Comparison of ENCODE assay signal across 18 cellular contexts in genomic region chr3:150521458-150521857, GRCh38. TPM values are rescaled to one million over a fixed set of nuclear protein-coding genes. Genes with fewer than 3 reads are reported as not detected.
DNase-seq lines count a peak whose midpoint lies in the region; ATAC-seq and TF ChIP-seq lines count a peak whose summit lies in the region.
"Had no signal": no experiment of that assay in that cellular context is flagged by ENCODE, and none has a peak within 500 bp of the region (broad histone marks: within the 10 kb centered on the region; RNA-seq: fewer than 3 reads in every experiment).

No MANE protein-coding gene starts in this region.

- H3K27ac ChIP-seq in body of pancreas (no peak overlapping the region), ovary (no peak overlapping the region)
- H3K27ac ChIP-seq: 22Rv1, stomach, VCaP had no signal

- H3K9me3 ChIP-seq in body of pancreas (no peaks in the 10 kb centered on the region), ovary (no peaks in the 10 kb centered on the region)
- H3K9me3 ChIP-seq: stomach had no signal

- peaks cover 8% of the 10 kb centered on the region for H3K9me3 Mint-ChIP-seq in chondrocyte (ENCODE audit: low read depth)
- H3K9me3 Mint-ChIP-seq in nephron, result no peaks in the 10 kb centered on the region
- H3K9me3 Mint-ChIP-seq: natural killer cell treated with Interleukin-12 subunit alpha and Interleukin-12 subunit beta and Interleukin-15 and Interleukin-18, amount 100 ng/mL, for 72 hours had no signal

- H3K27ac Mint-ChIP-seq in chondrocyte (ENCODE audit: unreplicated experiment), result no peak overlapping the region
- peak overlapping the region in 2 of 3 experiments; percentile 1 to 8 for H3K27ac Mint-ChIP-seq in nephron
- H3K27ac Mint-ChIP-seq: activated T-helper 2 cell treated with anti-CD3 and anti-CD28 coated beads, Interferon-gamma antibody, Interleukin-2, Interleukin-4, amounts not matched to agents 10 μg/mL and 5 μg/mL and 100 μg/mL, durations not matched to agents 14 hours and 24 hours and 36 hours; CD4-positive, alpha-beta T cell; natural killer cell treated with Interleukin-12 subunit alpha and Interleukin-12 subunit beta and Interleukin-15 and Interleukin-18, amount 100 ng/mL, for 72 hours had no signal

- H3K27me3 ChIP-seq in body of pancreas (no peaks in the 10 kb centered on the region), ovary (no peaks in the 10 kb centered on the region)
- H3K27me3 ChIP-seq: stomach had no signal

- H3K36me3 ChIP-seq in body of pancreas (replicated peaks in 1 of 2; ENCODE audit: insufficient read depth in 1 of 2, low read depth in 2 of 2), result no peaks in the 10 kb centered on the region
- H3K36me3 ChIP-seq in ovary, result no peaks in the 10 kb centered on the region
- H3K36me3 ChIP-seq: stomach had no signal

- H3K36me3 Mint-ChIP-seq in chondrocyte (ENCODE audit: low read depth), result peaks cover 2% of the 10 kb centered on the region
- no peaks in the 10 kb centered on the region for H3K36me3 Mint-ChIP-seq in nephron (ENCODE audit: low read depth)
- H3K36me3 Mint-ChIP-seq: natural killer cell treated with Interleukin-12 subunit alpha and Interleukin-12 subunit beta and Interleukin-15 and Interleukin-18, amount 100 ng/mL, for 72 hours had no signal

- H3K4me1 Mint-ChIP-seq in chondrocyte (ENCODE audit: low read depth) (no peaks in the 10 kb centered on the region), nephron (peaks cover 5% of the 10 kb centered on the region)

- no peak for TF ChIP-seq EP300 in ovary (IDR thresholded peaks at IDR 0.05)

- intact Hi-C loops in body of pancreas (cut with DNase I), result no loop called here
- intact Hi-C loops in ovary (cut with DNase I), result no loop called here

- peak; percentile 26 for TF ChIP-seq CTCF in chondrocyte (IDR thresholded peaks at IDR 0.05)
- no peak for TF ChIP-seq CTCF in nephron (IDR thresholded peaks at IDR 0.05; ENCODE audit: unreplicated experiment in 3 of 3)
- TF ChIP-seq CTCF in body of pancreas (IDR thresholded peaks at IDR 0.05), result no peak
- TF ChIP-seq CTCF in ovary (IDR thresholded peaks at IDR 0.05), result no peak

- H3K27me3 Mint-ChIP-seq in chondrocyte (ENCODE audit: low read depth) (no peaks in the 10 kb centered on the region), nephron (ENCODE audit: low read depth) (no peaks in the 10 kb centered on the region)
- H3K27me3 Mint-ChIP-seq: natural killer cell treated with Interleukin-12 subunit alpha and Interleukin-12 subunit beta and Interleukin-15 and Interleukin-18, amount 100 ng/mL, for 72 hours had no signal

- no peak overlapping the region for H3K4me3 ChIP-seq in body of pancreas
- no peak overlapping the region for H3K4me3 ChIP-seq in ovary
- H3K4me3 ChIP-seq: lung, stomach had no signal

- H3K4me1 ChIP-seq in body of pancreas (no peaks in the 10 kb centered on the region), ovary (ENCODE audit: insufficient read depth) (no peaks in the 10 kb centered on the region)
- H3K4me1 ChIP-seq: stomach had no signal

- 68 to 81% methylated on average over 2 of the region's 2 CpGs for WGBS in body of pancreas, 2 donors
- WGBS in ovary, 3 donors, result 45 to 55% (median 49%) methylated on average over 2 of the region's 2 CpGs

- TF ChIP-seq POLR2A in body of pancreas (IDR thresholded peaks at IDR 0.05) (no peak), ovary (IDR thresholded peaks at IDR 0.05) (no peak)

- no peak for ATAC-seq in body of pancreas
- ATAC-seq in HG03432 (IDR thresholded peaks at IDR 0.05; ENCODE audit: unreplicated experiment), result no peak
- ATAC-seq: natural killer cell treated with Interleukin-12 subunit alpha and Interleukin-12 subunit beta and Interleukin-15 and Interleukin-18, amount 100 ng/mL, for 72 hours had no signal

- DNase-seq in DMS53 (lab: John Stamatoyannopoulos, UW) (peak; percentile 44), DMS53 treated with DMSO at 0.1 percent for 48 hours (lab: John Stamatoyannopoulos, UW; ENCODE audit: unreplicated experiment) (no peak), NCI-H69 (lab: John Stamatoyannopoulos, UW) (peak; percentile 31), chondrocyte (ENCODE audit: low spot score) (no peak), body of pancreas (no peak), ovary (no peak)
- DNase-seq: amniotic stem cell; CD4-positive, alpha-beta T cell; Kasumi-1; NCI-H446 treated with DMSO at 0.1 percent for 48 hours; stomach had no signal

- H3K4me3 Mint-ChIP-seq in chondrocyte (ENCODE audit: unreplicated experiment) (no peak overlapping the region), nephron (no peak overlapping the region)
- H3K4me3 Mint-ChIP-seq: CD4-positive, alpha-beta T cell; natural killer cell treated with Interleukin-12 subunit alpha and Interleukin-12 subunit beta and Interleukin-15 and Interleukin-18, amount 100 ng/mL, for 72 hours had no signal

RNA-seq across cellular contexts. Expression of gene SERP1, which starts 24.8 kb away (rescaled TPM):
- total RNA-seq in chondrocyte (90.8 to 103 TPM (median 91.4 TPM) in 3 replicates), body of pancreas (1,000 to 10,000 TPM in 1 of 2 donors, 100 to 1,000 TPM in 1; 277 to 1,534 TPM), ovary (100 to 1,000 TPM in 5 of 7 donors, 10 to 100 TPM in 2; 93.5 to 638 (median 117) TPM)
- polyA plus RNA-seq in ovary, result 10 to 100 TPM; 74.9 to 87.1 TPM

RNA-seq across cellular contexts. Expression of gene EIF2A, which starts 25.1 kb away (rescaled TPM):
- 48.4 to 73.0 TPM (median 52.4 TPM) in 3 replicates for total RNA-seq in chondrocyte
- total RNA-seq in body of pancreas, result 100 to 1,000 TPM in 1 of 2 donors, 10 to 100 TPM in 1; 58.7 to 126 TPM
- 100 to 1,000 TPM in 5 of 7 donors, 10 to 100 TPM in 2; 91.8 to 206 (median 114) TPM for total RNA-seq in ovary
- polyA plus RNA-seq in ovary, result 100 to 1,000 TPM in 1 of 2 donors, 10 to 100 TPM in 1; 88.8 to 107 TPM

Comparison
In these comparisons a context has a peak if more than half of its experiments do, and no peak if none do; other contexts are left out.
1. DNase-seq: peak in DMS53 (single experiment) and NCI-H69 (single experiment); none in DMS53 treated with DMSO at 0.1 percent for 48 hours (single experiment), chondrocyte (single experiment), body of pancreas (0 of 4) and ovary (0 of 5).